Comparison of ENCODE assay signal across 22 cellular contexts in the genomic region with DNA sequence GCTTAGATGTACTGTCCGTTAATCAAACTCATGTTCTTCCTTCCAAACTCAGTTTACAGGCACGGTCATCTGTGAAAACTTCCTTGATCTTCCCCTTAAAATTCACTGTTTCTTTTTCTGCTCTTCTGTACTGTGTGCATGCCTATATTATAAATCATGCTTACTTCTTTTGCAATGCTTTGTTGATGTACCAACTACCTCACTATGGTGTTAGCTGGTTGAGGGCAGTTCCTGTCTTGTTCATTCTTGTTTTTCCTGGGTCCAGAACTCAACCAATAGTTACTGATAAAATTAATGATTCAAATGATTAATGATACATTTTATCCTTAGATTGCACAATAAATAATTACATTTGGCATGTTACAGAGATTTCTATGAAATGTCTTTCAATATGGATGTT.
A peak's percentile ranks its signal among the peaks of the same experiment; 100 is the strongest.
DNase-seq lines count a peak whose midpoint lies in the region; ATAC-seq lines count a peak whose summit lies in the region.
"Had no signal": no experiment of that assay in that cellular context is flagged by ENCODE, and none has a peak within 500 bp of the region (broad histone marks: within the 10 kb centered on the region; RNA-seq: fewer than 3 reads in every experiment).

No MANE protein-coding gene starts in this region.

- no peak for ATAC-seq in activated naive CD8-positive, alpha-beta T cell treated with anti-CD3 and anti-CD28 coated beads, Interleukin-2, amount 50 U/mL, for 24 hours
- ATAC-seq in esophagus mucosa (peak; percentile 89), HG02840 (IDR thresholded peaks at IDR 0.05; ENCODE audit: low FRiP score, unreplicated experiment) (no peak), HG02571 (IDR thresholded peaks at IDR 0.05; ENCODE audit: unreplicated experiment) (no peak)

- H3K4me1 Mint-ChIP-seq in activated naive CD8-positive, alpha-beta T cell treated with anti-CD3 and anti-CD28 coated beads, Interleukin-2, amount 50 U/mL, for 24 hours = peaks cover 27% of the 10 kb centered on the region
- H3K4me1 Mint-ChIP-seq in activated naive CD8-positive, alpha-beta T cell treated with anti-CD3 and anti-CD28 coated beads for 36 hours = peaks cover 16% of the 10 kb centered on the region

- H3K9me3 Mint-ChIP-seq in activated naive CD8-positive, alpha-beta T cell treated with anti-CD3 and anti-CD28 coated beads, Interleukin-2, amount 50 U/mL, for 24 hours = peaks cover 10% of the 10 kb centered on the region
- H3K9me3 Mint-ChIP-seq in activated naive CD8-positive, alpha-beta T cell treated with anti-CD3 and anti-CD28 coated beads for 36 hours = peaks cover 10% of the 10 kb centered on the region

- H3K36me3 Mint-ChIP-seq in activated naive CD8-positive, alpha-beta T cell treated with anti-CD3 and anti-CD28 coated beads, Interleukin-2, amount 50 U/mL, for 24 hours (ENCODE audit: low read depth) = peaks cover 12% of the 10 kb centered on the region
- peaks cover 13% of the 10 kb centered on the region for H3K36me3 Mint-ChIP-seq in activated naive CD8-positive, alpha-beta T cell treated with anti-CD3 and anti-CD28 coated beads for 36 hours

- no peaks in the 10 kb centered on the region for H3K27me3 Mint-ChIP-seq in activated naive CD8-positive, alpha-beta T cell treated with anti-CD3 and anti-CD28 coated beads, Interleukin-2, amount 50 U/mL, for 24 hours
- no peaks in the 10 kb centered on the region for H3K27me3 Mint-ChIP-seq in activated naive CD8-positive, alpha-beta T cell treated with anti-CD3 and anti-CD28 coated beads for 36 hours
- H3K27me3 Mint-ChIP-seq: CD4-positive, CD25-positive, alpha-beta regulatory T cell had no signal

- DNase-seq in activated naive CD8-positive, alpha-beta T cell treated with anti-CD3 and anti-CD28 coated beads, Interleukin-2, amount 50 U/mL, for 24 hours = no peak
- DNase-seq in activated naive CD8-positive, alpha-beta T cell treated with anti-CD3 and anti-CD28 coated beads for 36 hours = no peak
- peak; percentile 2 for DNase-seq in amniotic epithelial cell (ENCODE audit: low read depth)
- peak; percentile 37 for DNase-seq in renal cortical epithelial cell (ENCODE audit: low read depth)
- no peak for DNase-seq in GOT3 (lab: John Stamatoyannopoulos, UW)
- DNase-seq: BE2C; Caco-2; CD4-positive, CD25-positive, alpha-beta regulatory T cell; IMR-90; Karpas-422; MM.1S; NCI-H1092; NCI-H1436 treated with DMSO at 0.1 percent for 48 hours; NCI-H2029; NCI-H446; NCI-H748 treated with DMSO at 0.1 percent for 48 hours; NK-92 treated with Interleukin-12 subunit alpha and Interleukin-12 subunit beta, amount 100 ng/mL, for 24 hours; Peyer's patch; Right ventricle myocardium superior had no signal

- H3K4me3 Mint-ChIP-seq in activated naive CD8-positive, alpha-beta T cell treated with anti-CD3 and anti-CD28 coated beads, Interleukin-2, amount 50 U/mL, for 24 hours = no peak overlapping the region
- H3K4me3 Mint-ChIP-seq in activated naive CD8-positive, alpha-beta T cell treated with anti-CD3 and anti-CD28 coated beads for 36 hours = no peak overlapping the region
- H3K4me3 Mint-ChIP-seq: CD4-positive, CD25-positive, alpha-beta regulatory T cell had no signal

- peak overlapping the region; percentile 6 for H3K27ac Mint-ChIP-seq in activated naive CD8-positive, alpha-beta T cell treated with anti-CD3 and anti-CD28 coated beads, Interleukin-2, amount 50 U/mL, for 24 hours
- no peak overlapping the region for H3K27ac Mint-ChIP-seq in activated naive CD8-positive, alpha-beta T cell treated with anti-CD3 and anti-CD28 coated beads for 36 hours

Comparison
In these comparisons a context has a peak if more than half of its experiments do, and no peak if none do; other contexts are left out.
1. DNase-seq: peak in amniotic epithelial cell (single experiment) and renal cortical epithelial cell (single experiment); none in activated naive CD8-positive, alpha-beta T cell treated with anti-CD3 and anti-CD28 coated beads, Interleukin-2, amount 50 U/mL, for 24 hours (single experiment), activated naive CD8-positive, alpha-beta T cell treated with anti-CD3 and anti-CD28 coated beads for 36 hours (single experiment) and GOT3 (single experiment).